8 cellular contexts compared by ENCODE assay signal in genomic region chr12:113185180-113186032, GRCh38. TPM values are rescaled to one million over a fixed set of nuclear protein-coding genes. Genes with fewer than 3 reads are reported as not detected.
A peak's percentile ranks its signal among the peaks of the same experiment; 100 is the strongest.
DNase-seq lines count a peak whose midpoint lies in the region; ATAC-seq and TF ChIP-seq lines count a peak whose summit lies in the region.

Gene DDX54 (minus strand): TSS chr12:113185478. CDS start chr12:113185451, 27 bp downstream.
Gene RITA1 (plus strand): TSS chr12:113185721. CDS start chr12:113186747, 1,026 bp downstream.

- H3K36me3 Mint-ChIP-seq in activated CD4-positive, alpha-beta memory T cell treated with anti-CD3 and anti-CD28 coated beads for 36 hours = peaks cover 16% of the 10 kb centered on the region

- no peaks in the 10 kb centered on the region for H3K9me3 ChIP-seq in BE2C

- POLR2A ChIA-PET in activated CD4-positive, alpha-beta memory T cell treated with anti-CD3 and anti-CD28 coated beads for 36 hours (lab: Charles Lee) = interaction anchor here (0.7 to 2.6 kb wide), 9 partner anchors 11 to 246 kb away, joined by 3 to 14 read pairs (median 4); partner anchors contain the start of genes OAS2 and TPCN1

- H3K27ac Mint-ChIP-seq in activated CD4-positive, alpha-beta memory T cell treated with anti-CD3 and anti-CD28 coated beads for 36 hours = peak within 1 kb of the TSS; percentile 93

- H3K4me3 Mint-ChIP-seq in activated CD4-positive, alpha-beta memory T cell treated with anti-CD3 and anti-CD28 coated beads for 36 hours = peak within 1 kb of the TSS; percentile 94

- H3K27me3 Mint-ChIP-seq in activated CD4-positive, alpha-beta memory T cell treated with anti-CD3 and anti-CD28 coated beads for 36 hours = no peaks in the 10 kb centered on the region

- no peak for TF ChIP-seq POLR2A in lower leg skin (IDR thresholded peaks at IDR 0.05)

- DNase-seq in BE2C = peak; percentile 90
- DNase-seq in NCI-H748 (lab: John Stamatoyannopoulos, UW; ENCODE audit: unreplicated experiment) = peak; percentile 94
- DNase-seq in activated CD4-positive, alpha-beta memory T cell treated with anti-CD3 and anti-CD28 coated beads for 36 hours = peak; percentile 86
- peak; percentile 48 to 83 (median 68) for DNase-seq in dorsolateral prefrontal cortex
- DNase-seq in lower leg skin (ENCODE audit: low spot score in 2 of 2) = peak; percentile 60 to 96
- DNase-seq in stimulated activated CD4-positive, alpha-beta T cell treated with anti-CD3 and anti-CD28 coated beads, Interleukin-4, amount 100 ng/mL, for 4 hours = peak; percentile 71 to 82

- H3K27me3 ChIP-seq in BE2C (no peaks in the 10 kb centered on the region), dorsolateral prefrontal cortex (no peaks in the 10 kb centered on the region)

- TF ChIP-seq CTCF in BE2C (IDR thresholded peaks at IDR 0.05; ENCODE audit: low read depth, low read length) = no peak
- peak in 8 of 56 donors; percentile 2 to 35 (median 14) for TF ChIP-seq CTCF in dorsolateral prefrontal cortex (IDR thresholded peaks at IDR 0.05 in 54 of 56, conservative IDR thresholded peaks at IDR 0.05 in 2 of 56; ENCODE audit: low read depth in 1 of 56, partially characterized antibody in 56 of 56)
- TF ChIP-seq CTCF in lower leg skin (IDR thresholded peaks at IDR 0.05) = no peak

- CTCF ChIA-PET in activated CD4-positive, alpha-beta memory T cell treated with anti-CD3 and anti-CD28 coated beads for 36 hours (lab: Charles Lee) = interaction anchor here (0.7 to 3.0 kb wide), 6 partner anchors 10 to 193 kb away, joined by 3 to 18 read pairs (median 4); partner anchors contain the start of gene SLC8B1

- peaks cover 5% of the 10 kb centered on the region; the same call in 1 of the 2 replicates for H3K4me1 ChIP-seq in BE2C

- WGBS in lower leg skin, 2 donors = 0 to 1% methylated on average over 51 to 65 of the region's 89 CpGs

- ATAC-seq in GM19035 (IDR thresholded peaks at IDR 0.05; ENCODE audit: unreplicated experiment) = peak; percentile 60
- ATAC-seq in HG03354 (IDR thresholded peaks at IDR 0.05; ENCODE audit: poor library complexity, severe bottlenecking, unreplicated experiment) = peak; percentile 48

- H3K4me3 ChIP-seq in BE2C (ENCODE audit: low read depth, low read length) (peak within 1 kb of the TSS; percentile 91), dorsolateral prefrontal cortex (peak within 1 kb of the TSS; percentile 68 to 100 (median 94)), lower leg skin (ENCODE audit: low read depth, poor library complexity, severe bottlenecking) (peak within 1 kb of the TSS; percentile 98)

- peaks cover 24% of the 10 kb centered on the region for H3K4me1 Mint-ChIP-seq in activated CD4-positive, alpha-beta memory T cell treated with anti-CD3 and anti-CD28 coated beads for 36 hours (ENCODE audit: low read depth)

- H3K9me3 Mint-ChIP-seq in activated CD4-positive, alpha-beta memory T cell treated with anti-CD3 and anti-CD28 coated beads for 36 hours = no peaks in the 10 kb centered on the region

- peaks cover 25% of the 10 kb centered on the region for H3K36me3 ChIP-seq in BE2C

- H3K27ac ChIP-seq in dorsolateral prefrontal cortex = peak within 1 kb of the TSS; percentile 81 to 99 (median 95)

- intact Hi-C loops in activated CD4-positive, alpha-beta memory T cell treated with anti-CD3 and anti-CD28 coated beads for 36 hours (cut with micrococcal nuclease) = loop anchor here (1.0 to 10.0 kb wide), 4 partner anchors 23 to 173 kb away; partner anchors contain the start of genes PLBD2 and SLC8B1
- intact Hi-C loops in dorsolateral prefrontal cortex (cut with DNase I) = loop anchor here in 1 of 2 donors (5.0 kb wide), 1 partner anchor 72 kb away; no protein-coding TSS in a partner anchor
- intact Hi-C loops in lower leg skin (cut with DNase I; ENCODE audit: low total_unique reads) = no loop called here

RNA-seq across cellular contexts. Expression of gene DDX54, which starts in this region (rescaled TPM):
- 132 TPM for polyA plus RNA-seq in BE2C (2012; ENCODE audit: insufficient read depth, insufficient read length, low read depth)
- 100 to 1,000 TPM; 107 to 109 TPM for total RNA-seq in activated CD4-positive, alpha-beta memory T cell treated with anti-CD3 and anti-CD28 coated beads for 36 hours
- 10 to 100 TPM; 20.8 to 54.8 (median 35.0) TPM for total RNA-seq in dorsolateral prefrontal cortex
- total RNA-seq in lower leg skin = 100 to 1,000 TPM in 1 of 4 donors, 10 to 100 TPM in 3; 48.6 to 106 (median 77.3) TPM

RNA-seq across cellular contexts. Expression of gene RITA1, which starts in this region (rescaled TPM):
- polyA plus RNA-seq in BE2C (2012; ENCODE audit: insufficient read depth, insufficient read length, low read depth) = 83.0 TPM
- total RNA-seq in activated CD4-positive, alpha-beta memory T cell treated with anti-CD3 and anti-CD28 coated beads for 36 hours = 10 to 100 TPM; 18.7 to 22.0 TPM
- total RNA-seq in dorsolateral prefrontal cortex (10 to 100 TPM; 12.4 to 35.1 (median 24.5) TPM), lower leg skin (10 to 100 TPM; 14.5 to 25.8 (median 18.8) TPM)

Comparison
In these comparisons a context has a peak if more than half of its experiments do, and no peak if none do; other contexts are left out.
1. Peak in every context shown above with its lines: DNase-seq, ATAC-seq, H3K4me3 ChIP-seq and H3K27ac ChIP-seq.